In genomic region chr6:75602164-75602896, GRCh38 we compare ENCODE assay signal across 1 cellular context.
A peak's percentile ranks its signal among the peaks of the same experiment; 100 is the strongest.
TF ChIP-seq lines count a peak whose summit lies in the region.

No MANE protein-coding gene starts in this region.

TF ChIP-seq in K562, 482 proteins besides CTCF, POLR2A, EP300 and RAD21 (continued from another document):
- TF ChIP-seq, protein P1, sequence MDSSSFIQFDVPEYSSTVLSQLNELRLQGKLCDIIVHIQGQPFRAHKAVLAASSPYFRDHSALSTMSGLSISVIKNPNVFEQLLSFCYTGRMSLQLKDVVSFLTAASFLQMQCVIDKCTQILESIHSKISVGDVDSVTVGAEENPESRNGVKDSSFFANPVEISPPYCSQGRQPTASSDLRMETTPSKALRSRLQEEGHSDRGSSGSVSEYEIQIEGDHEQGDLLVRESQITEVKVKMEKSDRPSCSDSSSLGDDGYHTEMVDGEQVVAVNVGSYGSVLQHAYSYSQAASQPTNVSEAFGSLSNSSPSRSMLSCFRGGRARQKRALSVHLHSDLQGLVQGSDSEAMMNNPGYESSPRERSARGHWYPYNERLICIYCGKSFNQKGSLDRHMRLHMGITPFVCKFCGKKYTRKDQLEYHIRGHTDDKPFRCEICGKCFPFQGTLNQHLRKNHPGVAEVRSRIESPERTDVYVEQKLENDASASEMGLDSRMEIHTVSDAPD (CRISPR knock-in tag; IDR thresholded peaks at IDR 0.05) = no peak
- TF ChIP-seq HNRNPK (IDR thresholded peaks at IDR 0.05; ENCODE audit: low read depth, low read length, poor library complexity, severe bottlenecking) (no peak), NR2C1 (IDR thresholded peaks at IDR 0.05) (no peak), NR2C1 (tag; IDR thresholded peaks at IDR 0.05) (no peak), SAFB2 (IDR thresholded peaks at IDR 0.05; ENCODE audit: borderline replicate concordance, low read depth, low read length, severe bottlenecking) (no peak), HES1 (IDR thresholded peaks at IDR 0.05; ENCODE audit: low read depth) (no peak), FOXO4 (CRISPR knock-in tag; IDR thresholded peaks at IDR 0.05) (0 out of 2 replicates have a peak, but pooled peaks have one; percentile 64), E2F5 (CRISPR knock-in tag; IDR thresholded peaks at IDR 0.05) (no peak), ZNF766 (CRISPR knock-in tag; conservative IDR thresholded peaks at IDR 0.05) (peak; percentile 20; the same call in 1 of the 2 replicates), NFE2 (IDR thresholded peaks at IDR 0.05; ENCODE audit: low read depth) (no peak), TCF7 (IDR thresholded peaks at IDR 0.05; ENCODE audit: borderline replicate concordance) (no peak), ZFP1 (CRISPR knock-in tag; IDR thresholded peaks at IDR 0.05) (no peak), ZNF263 (CRISPR knock-in tag; IDR thresholded peaks at IDR 0.05; ENCODE audit: borderline replicate concordance) (peak; percentile 3; the same call in 1 of the 2 replicates), MEIS2 (IDR thresholded peaks at IDR 0.05; ENCODE audit: partially characterized antibody) (no peak), RBM14 (IDR thresholded peaks at IDR 0.05; ENCODE audit: borderline replicate concordance, insufficient read depth, low read depth, low read length) (no peak), ESRRB (CRISPR knock-in tag; IDR thresholded peaks at IDR 0.05; ENCODE audit: borderline replicate concordance) (no peak), ZBTB9 (CRISPR knock-in tag; IDR thresholded peaks at IDR 0.05) (peak; percentile 24; the same call in 1 of the 2 replicates), SP1 (CRISPR knock-in tag; IDR thresholded peaks at IDR 0.05) (no peak), FOXM1 (IDR thresholded peaks at IDR 0.05; ENCODE audit: low read depth) (no peak), FOXM1 (CRISPR knock-in tag; IDR thresholded peaks at IDR 0.05; ENCODE audit: low read depth) (0 out of 2 replicates have a peak, but pooled peaks have one; percentile 79), MYC (IDR thresholded peaks at IDR 0.05; ENCODE audit: low read depth, low read length) (no peak), MYC (CRISPR knock-in tag; IDR thresholded peaks at IDR 0.05; ENCODE audit: borderline replicate concordance, low read depth) (no peak), HNRNPUL1 (IDR thresholded peaks at IDR 0.05; ENCODE audit: low read length) (no peak), NFYB (IDR thresholded peaks at IDR 0.05; ENCODE audit: extremely low read depth, insufficient read length) (no peak), TAF9B (IDR thresholded peaks at IDR 0.05; ENCODE audit: partially characterized antibody) (peak; percentile 24), HMG20A (CRISPR knock-in tag; conservative IDR thresholded peaks at IDR 0.05) (no peak), DNMT1 (IDR thresholded peaks at IDR 0.05) (no peak), KLF13 (tag; IDR thresholded peaks at IDR 0.05; ENCODE audit: borderline replicate concordance, low read depth) (no peak), KLF6 (CRISPR knock-in tag; IDR thresholded peaks at IDR 0.05; ENCODE audit: borderline replicate concordance) (no peak), SIN3B (IDR thresholded peaks at IDR 0.05; ENCODE audit: low read depth) (0 out of 2 replicates have a peak, but pooled peaks have one; percentile 11), ZNF699 (CRISPR knock-in tag; IDR thresholded peaks at IDR 0.05; ENCODE audit: insufficient replicate concordance) (no peak)
- TF ChIP-seq, protein P2, sequence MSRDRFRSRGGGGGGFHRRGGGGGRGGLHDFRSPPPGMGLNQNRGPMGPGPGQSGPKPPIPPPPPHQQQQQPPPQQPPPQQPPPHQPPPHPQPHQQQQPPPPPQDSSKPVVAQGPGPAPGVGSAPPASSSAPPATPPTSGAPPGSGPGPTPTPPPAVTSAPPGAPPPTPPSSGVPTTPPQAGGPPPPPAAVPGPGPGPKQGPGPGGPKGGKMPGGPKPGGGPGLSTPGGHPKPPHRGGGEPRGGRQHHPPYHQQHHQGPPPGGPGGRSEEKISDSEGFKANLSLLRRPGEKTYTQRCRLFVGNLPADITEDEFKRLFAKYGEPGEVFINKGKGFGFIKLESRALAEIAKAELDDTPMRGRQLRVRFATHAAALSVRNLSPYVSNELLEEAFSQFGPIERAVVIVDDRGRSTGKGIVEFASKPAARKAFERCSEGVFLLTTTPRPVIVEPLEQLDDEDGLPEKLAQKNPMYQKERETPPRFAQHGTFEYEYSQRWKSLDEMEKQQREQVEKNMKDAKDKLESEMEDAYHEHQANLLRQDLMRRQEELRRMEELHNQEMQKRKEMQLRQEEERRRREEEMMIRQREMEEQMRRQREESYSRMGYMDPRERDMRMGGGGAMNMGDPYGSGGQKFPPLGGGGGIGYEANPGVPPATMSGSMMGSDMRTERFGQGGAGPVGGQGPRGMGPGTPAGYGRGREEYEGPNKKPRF (IDR thresholded peaks at IDR 0.05; ENCODE audit: low read depth, low read length) = no peak
- TF ChIP-seq, protein P3, sequence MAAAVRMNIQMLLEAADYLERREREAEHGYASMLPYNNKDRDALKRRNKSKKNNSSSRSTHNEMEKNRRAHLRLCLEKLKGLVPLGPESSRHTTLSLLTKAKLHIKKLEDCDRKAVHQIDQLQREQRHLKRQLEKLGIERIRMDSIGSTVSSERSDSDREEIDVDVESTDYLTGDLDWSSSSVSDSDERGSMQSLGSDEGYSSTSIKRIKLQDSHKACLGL (CRISPR knock-in tag; IDR thresholded peaks at IDR 0.05; ENCODE audit: borderline replicate concordance, poor library complexity, severe bottlenecking) = no peak
- TF ChIP-seq, protein P4, sequence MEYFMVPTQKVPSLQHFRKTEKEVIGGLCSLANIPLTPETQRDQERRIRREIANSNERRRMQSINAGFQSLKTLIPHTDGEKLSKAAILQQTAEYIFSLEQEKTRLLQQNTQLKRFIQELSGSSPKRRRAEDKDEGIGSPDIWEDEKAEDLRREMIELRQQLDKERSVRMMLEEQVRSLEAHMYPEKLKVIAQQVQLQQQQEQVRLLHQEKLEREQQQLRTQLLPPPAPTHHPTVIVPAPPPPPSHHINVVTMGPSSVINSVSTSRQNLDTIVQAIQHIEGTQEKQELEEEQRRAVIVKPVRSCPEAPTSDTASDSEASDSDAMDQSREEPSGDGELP (CRISPR knock-in tag; IDR thresholded peaks at IDR 0.05; ENCODE audit: borderline replicate concordance) = peak; percentile 9; the same call in 1 of the 2 replicates
- TF ChIP-seq, protein P5, sequence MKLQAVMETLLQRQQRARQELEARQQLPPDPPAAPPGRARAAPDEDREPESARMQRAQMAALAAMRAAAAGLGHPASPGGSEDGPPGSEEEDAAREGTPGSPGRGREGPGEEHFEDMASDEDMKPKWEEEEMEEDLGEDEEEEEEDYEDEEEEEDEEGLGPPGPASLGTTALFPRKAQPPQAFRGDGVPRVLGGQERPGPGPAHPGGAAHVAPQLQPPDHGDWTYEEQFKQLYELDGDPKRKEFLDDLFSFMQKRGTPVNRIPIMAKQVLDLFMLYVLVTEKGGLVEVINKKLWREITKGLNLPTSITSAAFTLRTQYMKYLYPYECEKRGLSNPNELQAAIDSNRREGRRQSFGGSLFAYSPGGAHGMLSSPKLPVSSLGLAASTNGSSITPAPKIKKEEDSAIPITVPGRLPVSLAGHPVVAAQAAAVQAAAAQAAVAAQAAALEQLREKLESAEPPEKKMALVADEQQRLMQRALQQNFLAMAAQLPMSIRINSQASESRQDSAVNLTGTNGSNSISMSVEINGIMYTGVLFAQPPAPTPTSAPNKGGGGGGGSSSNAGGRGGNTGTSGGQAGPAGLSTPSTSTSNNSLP (IDR thresholded peaks at IDR 0.05; ENCODE audit: borderline replicate concordance, low read depth, low read length) = no peak
- TF ChIP-seq, protein P6, sequence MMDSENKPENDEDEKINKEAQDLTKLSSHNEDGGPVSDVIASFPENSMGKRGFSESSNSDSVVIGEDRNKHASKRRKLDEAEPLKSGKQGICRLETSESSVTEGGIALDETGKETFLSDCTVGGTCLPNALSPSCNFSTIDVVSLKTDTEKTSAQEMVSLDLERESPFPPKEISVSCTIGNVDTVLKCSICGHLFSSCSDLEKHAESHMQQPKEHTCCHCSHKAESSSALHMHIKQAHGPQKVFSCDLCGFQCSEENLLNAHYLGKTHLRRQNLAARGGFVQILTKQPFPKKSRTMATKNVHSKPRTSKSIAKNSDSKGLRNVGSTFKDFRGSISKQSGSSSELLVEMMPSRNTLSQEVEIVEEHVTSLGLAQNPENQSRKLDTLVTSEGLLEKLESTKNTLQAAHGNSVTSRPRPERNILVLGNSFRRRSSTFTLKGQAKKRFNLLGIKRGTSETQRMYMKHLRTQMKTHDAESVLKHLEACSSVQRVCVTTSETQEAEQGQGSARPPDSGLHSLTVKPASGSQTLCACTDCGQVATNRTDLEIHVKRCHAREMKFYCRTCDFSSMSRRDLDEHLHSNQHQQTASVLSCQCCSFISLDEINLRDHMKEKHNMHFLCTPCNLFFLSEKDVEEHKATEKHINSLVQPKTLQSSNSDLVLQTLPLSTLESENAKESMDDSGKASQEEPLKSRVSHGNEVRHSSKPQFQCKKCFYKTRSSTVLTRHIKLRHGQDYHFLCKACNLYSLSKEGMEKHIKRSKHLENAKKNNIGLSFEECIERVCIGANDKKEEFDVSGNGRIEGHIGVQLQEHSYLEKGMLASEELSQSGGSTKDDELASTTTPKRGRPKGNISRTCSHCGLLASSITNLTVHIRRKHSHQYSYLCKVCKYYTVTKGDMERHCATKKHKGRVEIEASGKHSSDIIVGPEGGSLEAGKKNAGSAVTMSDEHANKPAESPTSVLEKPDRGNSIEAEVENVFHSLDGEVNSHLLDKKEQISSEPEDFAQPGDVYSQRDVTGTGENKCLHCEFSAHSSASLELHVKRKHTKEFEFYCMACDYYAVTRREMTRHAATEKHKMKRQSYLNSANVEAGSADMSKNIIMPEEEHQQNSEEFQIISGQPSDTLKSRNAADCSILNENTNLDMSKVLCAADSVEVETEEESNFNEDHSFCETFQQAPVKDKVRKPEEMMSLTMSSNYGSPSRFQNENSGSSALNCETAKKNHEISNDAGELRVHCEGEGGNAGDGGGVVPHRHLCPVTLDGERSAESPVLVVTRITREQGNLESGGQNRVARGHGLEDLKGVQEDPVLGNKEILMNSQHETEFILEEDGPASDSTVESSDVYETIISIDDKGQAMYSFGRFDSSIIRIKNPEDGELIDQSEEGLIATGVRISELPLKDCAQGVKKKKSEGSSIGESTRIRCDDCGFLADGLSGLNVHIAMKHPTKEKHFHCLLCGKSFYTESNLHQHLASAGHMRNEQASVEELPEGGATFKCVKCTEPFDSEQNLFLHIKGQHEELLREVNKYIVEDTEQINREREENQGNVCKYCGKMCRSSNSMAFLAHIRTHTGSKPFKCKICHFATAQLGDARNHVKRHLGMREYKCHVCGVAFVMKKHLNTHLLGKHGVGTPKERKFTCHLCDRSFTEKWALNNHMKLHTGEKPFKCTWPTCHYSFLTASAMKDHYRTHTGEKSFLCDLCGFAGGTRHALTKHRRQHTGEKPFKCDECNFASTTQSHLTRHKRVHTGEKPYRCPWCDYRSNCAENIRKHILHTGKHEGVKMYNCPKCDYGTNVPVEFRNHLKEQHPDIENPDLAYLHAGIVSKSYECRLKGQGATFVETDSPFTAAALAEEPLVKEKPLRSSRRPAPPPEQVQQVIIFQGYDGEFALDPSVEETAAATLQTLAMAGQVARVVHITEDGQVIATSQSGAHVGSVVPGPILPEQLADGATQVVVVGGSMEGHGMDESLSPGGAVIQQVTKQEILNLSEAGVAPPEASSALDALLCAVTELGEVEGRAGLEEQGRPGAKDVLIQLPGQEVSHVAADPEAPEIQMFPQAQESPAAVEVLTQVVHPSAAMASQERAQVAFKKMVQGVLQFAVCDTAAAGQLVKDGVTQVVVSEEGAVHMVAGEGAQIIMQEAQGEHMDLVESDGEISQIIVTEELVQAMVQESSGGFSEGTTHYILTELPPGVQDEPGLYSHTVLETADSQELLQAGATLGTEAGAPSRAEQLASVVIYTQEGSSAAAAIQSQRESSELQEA (IDR thresholded peaks at IDR 0.05; ENCODE audit: low read depth) = no peak
